ENCODE assay signal across 8 cellular contexts in genomic region chr15:91302588-91303439, GRCh38.
DNase-seq lines count a peak whose midpoint lies in the region; ATAC-seq and TF ChIP-seq lines count a peak whose summit lies in the region.

No MANE protein-coding gene starts in this region.

- peaks cover 4% of the 10 kb centered on the region for H3K27me3 ChIP-seq in HL-60 (ENCODE audit: insufficient read depth, poor library complexity, severe bottlenecking)

- no peak overlapping the region for H3K27ac ChIP-seq in HL-60 (replicated peaks)

- ATAC-seq in activated naive CD8-positive, alpha-beta T cell treated with anti-CD3 and anti-CD28 coated beads, Interleukin-2, amount 50 U/mL, for 24 hours = peak; percentile 33
- ATAC-seq in left cardiac atrium = peak; percentile 82 to 88
- no peak for ATAC-seq in GM21381 (IDR thresholded peaks at IDR 0.05; ENCODE audit: unreplicated experiment)

- no peak overlapping the region for H3K27ac Mint-ChIP-seq in activated naive CD8-positive, alpha-beta T cell treated with anti-CD3 and anti-CD28 coated beads, Interleukin-2, amount 50 U/mL, for 24 hours

- peaks cover 9% of the 10 kb centered on the region for H3K27me3 Mint-ChIP-seq in activated naive CD8-positive, alpha-beta T cell treated with anti-CD3 and anti-CD28 coated beads, Interleukin-2, amount 50 U/mL, for 24 hours

- TF ChIP-seq CTCF in HL-60 (IDR thresholded peaks at IDR 0.05; ENCODE audit: insufficient read depth, low read length) (peak; percentile 48), retinal pigment epithelial cell (conservative IDR thresholded peaks at IDR 0.05; ENCODE audit: low read depth, low read length) (peak; percentile 73)

- no peaks in the 10 kb centered on the region for H3K36me3 Mint-ChIP-seq in activated naive CD8-positive, alpha-beta T cell treated with anti-CD3 and anti-CD28 coated beads, Interleukin-2, amount 50 U/mL, for 24 hours (ENCODE audit: low read depth)

- peaks cover 11% of the 10 kb centered on the region for H3K4me1 Mint-ChIP-seq in activated naive CD8-positive, alpha-beta T cell treated with anti-CD3 and anti-CD28 coated beads, Interleukin-2, amount 50 U/mL, for 24 hours

- no peak overlapping the region for H3K4me3 ChIP-seq in HL-60 (replicated peaks; ENCODE audit: insufficient read depth, low read length)
- H3K4me3 ChIP-seq in retinal pigment epithelial cell (ENCODE audit: low read length) = no peak overlapping the region

- DNase-seq in stimulated activated naive CD4-positive, alpha-beta T cell (lab: John Stamatoyannopoulos, UW) = peak in 4 of 6 experiments; percentile 5 to 72 (median 43)
- no peak for DNase-seq in stimulated activated naive CD4-positive, alpha-beta T cell treated with Interleukin-2 at 50 U/mL for 16 hours (lab: John Stamatoyannopoulos, UW)
- DNase-seq in HL-60 (ENCODE audit: low read depth in 1 of 2, low spot score in 1 of 2) (peak in 1 of 2 experiments; percentile 56), NCI-H526 (lab: John Stamatoyannopoulos, UW) (peak; percentile 69 to 92), left cardiac atrium (peak; percentile 47), retinal pigment epithelial cell (ENCODE audit: low read depth) (peak; percentile 17)
- peak; percentile 12 for DNase-seq in activated naive CD8-positive, alpha-beta T cell treated with anti-CD3 and anti-CD28 coated beads, Interleukin-2, amount 50 U/mL, for 24 hours

- H3K4me3 Mint-ChIP-seq in activated naive CD8-positive, alpha-beta T cell treated with anti-CD3 and anti-CD28 coated beads, Interleukin-2, amount 50 U/mL, for 24 hours = no peak overlapping the region

- intact Hi-C loops in left cardiac atrium (cut with DNase I) = loop anchor here (2.0 to 10.0 kb wide), 6 partner anchors 219 to 782 kb away; partner anchors contain the start of gene SLCO3A1 (in 1 of the 2)

- H3K9me3 Mint-ChIP-seq in activated naive CD8-positive, alpha-beta T cell treated with anti-CD3 and anti-CD28 coated beads, Interleukin-2, amount 50 U/mL, for 24 hours = no peaks in the 10 kb centered on the region
